ENCODE assay signal across 1 cellular context in genomic region chr5:132437604-132438275, GRCh38.
TF ChIP-seq lines count a peak whose summit lies in the region.

No MANE protein-coding gene starts in this region.

TF ChIP-seq in GM12878, 131 proteins besides CTCF, POLR2A, EP300 and RAD21 (continued from another document):
- no peak for TF ChIP-seq IRF5 (IDR thresholded peaks at IDR 0.05; ENCODE audit: borderline replicate concordance)
